ENCODE assay signal across 8 cellular contexts in the genomic region with DNA sequence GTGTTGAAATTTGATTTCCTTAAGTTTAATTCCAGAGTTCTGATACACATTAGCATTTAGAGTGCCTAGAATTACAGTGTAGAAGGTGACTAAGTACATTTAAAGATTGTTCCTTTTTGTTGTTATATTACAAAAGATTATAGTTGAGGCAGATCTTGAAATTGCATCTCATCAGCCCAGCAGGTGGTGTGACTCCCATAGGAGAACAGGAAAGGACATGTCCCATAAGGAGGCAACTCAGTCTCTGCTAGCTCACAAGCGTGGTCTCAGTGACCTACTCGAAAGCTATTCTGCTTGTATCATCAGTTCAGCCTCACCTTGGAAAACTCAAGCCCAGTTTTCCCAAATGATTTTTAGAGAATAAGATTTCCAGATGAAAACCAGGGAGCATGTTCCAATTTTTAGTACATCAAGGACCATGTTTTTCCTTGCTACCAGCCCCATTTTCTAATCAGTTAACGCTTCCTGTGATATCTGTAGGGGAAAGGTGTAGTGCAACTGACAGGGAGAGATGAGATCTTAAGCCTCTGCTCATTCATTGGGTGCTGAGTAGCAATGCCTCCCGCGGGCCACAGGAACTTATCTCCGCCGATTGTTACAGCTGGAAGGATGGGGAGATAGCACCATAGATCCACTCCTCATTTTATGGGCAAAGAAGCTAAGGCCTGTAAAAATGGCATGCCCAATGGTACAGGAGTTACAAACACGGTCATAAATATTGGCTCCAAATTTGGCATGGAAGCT. TPM values are rescaled to one million over a fixed set of nuclear protein-coding genes. Genes with fewer than 3 reads are reported as not detected.
DNase-seq lines count a peak whose midpoint lies in the region; ATAC-seq, FAIRE-seq and TF ChIP-seq lines count a peak whose summit lies in the region.

No MANE protein-coding gene starts in this region.

- no peak for ATAC-seq in GM21515 (IDR thresholded peaks at IDR 0.05; ENCODE audit: unreplicated experiment)

- peaks cover 7% of the 10 kb centered on the region for H3K4me1 ChIP-seq in BE2C
- H3K4me1 ChIP-seq in endothelial cell of umbilical vein (ENCODE audit: control insufficient read depth, extremely low read depth, insufficient read depth, low read length): peaks cover 10% of the 10 kb centered on the region

- peaks cover 20% of the 10 kb centered on the region for H3K79me2 ChIP-seq in endothelial cell of umbilical vein (ENCODE audit: control insufficient read depth, insufficient read depth, low read length)

- no peak; the same call in 1 of the 2 replicates for TF ChIP-seq CTCF in BE2C (IDR thresholded peaks at IDR 0.05; ENCODE audit: low read depth, low read length)
- TF ChIP-seq CTCF in endothelial cell of umbilical vein (IDR thresholded peaks at IDR 0.05; ENCODE audit: extremely low read depth in 1 of 2, insufficient read depth in 1 of 2, low read depth in 1 of 2, low read length in 2 of 2): no peak
- TF ChIP-seq CTCF in nephron (IDR thresholded peaks at IDR 0.05; ENCODE audit: unreplicated experiment in 3 of 3): no peak
- TF ChIP-seq CTCF in GM10248 (IDR thresholded peaks at IDR 0.05; ENCODE audit: control extremely low read depth, extremely low read depth, low read depth, missing control alignments): no peak

- DNase-seq in BE2C (no peak), NCI-H2227 treated with DMSO at 0.1 percent for 48 hours (lab: John Stamatoyannopoulos, UW) (peak; percentile 55), endothelial cell of umbilical vein (ENCODE audit: low read depth, low spot score) (peak; percentile 24), GM10248 (ENCODE audit: extremely low spot score) (no peak)
- no peak for DNase-seq in stimulated activated CD4-positive, alpha-beta T cell treated with anti-CD3 and anti-CD28 coated beads, Interleukin-4, amount 100 ng/mL, for 24 hours
- no peak for DNase-seq in activated CD8-positive, alpha-beta memory T cell treated with anti-CD3 and anti-CD28 coated beads for 24 hours

- no peak for TF ChIP-seq POLR2A in endothelial cell of umbilical vein (IDR thresholded peaks at IDR 0.05; ENCODE audit: low read depth, low read length)

- no peaks in the 10 kb centered on the region for H3K36me3 Mint-ChIP-seq in nephron (ENCODE audit: low read depth)

- no peaks in the 10 kb centered on the region for H4K20me1 ChIP-seq in endothelial cell of umbilical vein (replicated peaks; ENCODE audit: control insufficient read depth, extremely low read depth, insufficient read depth, low read length)

- intact Hi-C loops in endothelial cell of umbilical vein (cut with micrococcal nuclease): loop anchor here (1.0 to 2.0 kb wide), 5 partner anchors 36 to 525 kb away; no protein-coding TSS in a partner anchor

- no peak overlapping the region for H3K27ac ChIP-seq in endothelial cell of umbilical vein (ENCODE audit: insufficient read depth, low read depth, low read length)

- peak overlapping the region; percentile 88 to 92 (median 90) for H3K4me3 Mint-ChIP-seq in nephron

- H3K4me1 Mint-ChIP-seq in nephron: peaks cover 28% of the 10 kb centered on the region

- H3K27ac Mint-ChIP-seq in nephron: peak overlapping the region; percentile 64 to 93 (median 93)

- FAIRE-seq in endothelial cell of umbilical vein (lab: Jason Lieb, UNC): no peak

- H3K36me3 ChIP-seq in BE2C: peaks cover 5% of the 10 kb centered on the region; the same call in 1 of the 2 replicates
- H3K36me3 ChIP-seq in endothelial cell of umbilical vein (ENCODE audit: control insufficient read depth in 2 of 2, extremely low read depth in 1 of 2, insufficient read depth in 2 of 2, low read length in 2 of 2): no peaks in the 10 kb centered on the region

- H3K27me3 ChIP-seq in BE2C (no peaks in the 10 kb centered on the region), endothelial cell of umbilical vein (ENCODE audit: control insufficient read depth in 2 of 2, insufficient read depth in 2 of 2, low read length in 2 of 2) (peaks cover 0 to 1% of the 10 kb centered on the region in 2 experiments)

- no peaks in the 10 kb centered on the region for H3K9me1 ChIP-seq in endothelial cell of umbilical vein (replicated peaks; ENCODE audit: control insufficient read depth, extremely low read depth, insufficient read depth, low read length)

- dilution Hi-C loops in endothelial cell of umbilical vein (cut with MboI; ENCODE audit: extremely low pct_ligation_motif_present, low sequenced_read_pairs): no loop called here

- H3K4me3 ChIP-seq in BE2C (ENCODE audit: low read depth, low read length): peak overlapping the region; percentile 72
- no peak overlapping the region for H3K4me3 ChIP-seq in endothelial cell of umbilical vein (replicated peaks in 1 of 3; ENCODE audit: insufficient read depth in 1 of 3, low read depth in 1 of 3, low read length in 3 of 3)

- no TSS peak for BruUV-seq in endothelial cell of umbilical vein (replicated peaks; lab: Mats Ljungman, UMichigan)

- H3K9me3 ChIP-seq in BE2C (no peaks in the 10 kb centered on the region), endothelial cell of umbilical vein (replicated peaks; ENCODE audit: control insufficient read depth, insufficient read depth, low read length) (no peaks in the 10 kb centered on the region)

- H3K9ac ChIP-seq in endothelial cell of umbilical vein (replicated peaks; ENCODE audit: extremely low read depth, insufficient read depth, low read length): no peak overlapping the region

- no peaks in the 10 kb centered on the region for H3K9me3 Mint-ChIP-seq in nephron

- CTCF ChIA-PET in endothelial cell of umbilical vein (lab: Charles Lee): interaction anchor here (0.5 to 4.2 kb wide), 22 partner anchors 10 to 318 kb away, joined by 3 to 96 read pairs (median 5); no protein-coding TSS in a partner anchor
- CTCF ChIA-PET in GM10248 (lab: Yijun Ruan, JAX): no interaction called here

- peak overlapping the region; percentile 38 for H3K4me2 ChIP-seq in endothelial cell of umbilical vein (ENCODE audit: insufficient read depth, low read length)

- no peak overlapping the region for H2AFZ ChIP-seq in endothelial cell of umbilical vein (ENCODE audit: low read depth, low read length)

- POLR2A ChIA-PET in endothelial cell of umbilical vein (lab: Charles Lee): interaction anchor here (1.3 kb wide), 1 partner anchor 259 kb away, joined by 4 read pairs; no protein-coding TSS in a partner anchor
- POLR2A ChIA-PET in GM10248 (lab: Yijun Ruan, JAX): no interaction called here

- H3K27me3 Mint-ChIP-seq in nephron (ENCODE audit: low read depth): no peaks in the 10 kb centered on the region

TF ChIP-seq in endothelial cell of umbilical vein, 7 proteins besides CTCF, POLR2A, EP300 and RAD21:
- TF ChIP-seq GATA2 (IDR thresholded peaks at IDR 0.05; ENCODE audit: insufficient read depth, insufficient read length, low read depth, low read length) (no peak), POLR2AphosphoS5 (IDR thresholded peaks at IDR 0.05; ENCODE audit: insufficient read depth, low read depth, low read length) (no peak), EZH2 (IDR thresholded peaks at IDR 0.05; ENCODE audit: borderline replicate concordance, low read depth, low read length, severe bottlenecking) (no peak), JUN (IDR thresholded peaks at IDR 0.05; ENCODE audit: borderline replicate concordance, insufficient read depth, insufficient read length, low read depth) (no peak), MYC (IDR thresholded peaks at IDR 0.05; ENCODE audit: low read depth, low read length) (no peak), FOS (IDR thresholded peaks at IDR 0.05; ENCODE audit: borderline replicate concordance, insufficient read depth, low read length) (no peak)
- TF ChIP-seq, protein P1, sequence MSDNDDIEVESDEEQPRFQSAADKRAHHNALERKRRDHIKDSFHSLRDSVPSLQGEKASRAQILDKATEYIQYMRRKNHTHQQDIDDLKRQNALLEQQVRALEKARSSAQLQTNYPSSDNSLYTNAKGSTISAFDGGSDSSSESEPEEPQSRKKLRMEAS (IDR thresholded peaks at IDR 0.05; ENCODE audit: insufficient read depth, insufficient read length): no peak
TF ChIP-seq in endothelial cell of umbilical vein: peak in this region for 0.

RNA-seq across cellular contexts. Expression of a gene that starts 1.1 kb away (rescaled TPM):
- 11.4 TPM for polyA plus RNA-seq in BE2C (2012; ENCODE audit: insufficient read depth, insufficient read length, low read depth)
- total RNA-seq in endothelial cell of umbilical vein: 15.0 and 19.7 TPM in 2 replicates
- 6.1 and 7.5 TPM in 2 replicates for polyA plus RNA-seq in endothelial cell of umbilical vein
- polyA plus RNA-seq in endothelial cell of umbilical vein (2011; cell fraction: cytosol; rRNA removed): 9.3 and 10.0 TPM in 2 replicates
- 6.7 and 11.3 TPM in 2 replicates for polyA plus RNA-seq in endothelial cell of umbilical vein (2011; cell fraction: nucleus; rRNA removed)
- 25.7 and 30.0 TPM in 2 replicates for polyA plus RNA-seq in endothelial cell of umbilical vein (2012)
- polyA minus RNA-seq in endothelial cell of umbilical vein: 13.0 and 15.7 TPM in 2 replicates
- polyA minus RNA-seq in endothelial cell of umbilical vein (2011; cell fraction: cytosol; rRNA and poly(A)+ RNA removed): 18.3 TPM
- polyA minus RNA-seq in endothelial cell of umbilical vein (2011; cell fraction: nucleus; rRNA and poly(A)+ RNA removed): 17.9 and 21.5 TPM in 2 replicates

Comparison
In these comparisons a context has a peak if more than half of its experiments do, and no peak if none do; other contexts are left out.
1. DNase-seq: peak in NCI-H2227 treated with DMSO at 0.1 percent for 48 hours (single experiment) and endothelial cell of umbilical vein (single experiment); none in BE2C (single experiment), stimulated activated CD4-positive, alpha-beta T cell treated with anti-CD3 and anti-CD28 coated beads, Interleukin-4, amount 100 ng/mL, for 24 hours (single experiment), GM10248 (single experiment) and activated CD8-positive, alpha-beta memory T cell treated with anti-CD3 and anti-CD28 coated beads for 24 hours (single experiment).